ENCODE assay signal across 1 cellular context in the genomic region with DNA sequence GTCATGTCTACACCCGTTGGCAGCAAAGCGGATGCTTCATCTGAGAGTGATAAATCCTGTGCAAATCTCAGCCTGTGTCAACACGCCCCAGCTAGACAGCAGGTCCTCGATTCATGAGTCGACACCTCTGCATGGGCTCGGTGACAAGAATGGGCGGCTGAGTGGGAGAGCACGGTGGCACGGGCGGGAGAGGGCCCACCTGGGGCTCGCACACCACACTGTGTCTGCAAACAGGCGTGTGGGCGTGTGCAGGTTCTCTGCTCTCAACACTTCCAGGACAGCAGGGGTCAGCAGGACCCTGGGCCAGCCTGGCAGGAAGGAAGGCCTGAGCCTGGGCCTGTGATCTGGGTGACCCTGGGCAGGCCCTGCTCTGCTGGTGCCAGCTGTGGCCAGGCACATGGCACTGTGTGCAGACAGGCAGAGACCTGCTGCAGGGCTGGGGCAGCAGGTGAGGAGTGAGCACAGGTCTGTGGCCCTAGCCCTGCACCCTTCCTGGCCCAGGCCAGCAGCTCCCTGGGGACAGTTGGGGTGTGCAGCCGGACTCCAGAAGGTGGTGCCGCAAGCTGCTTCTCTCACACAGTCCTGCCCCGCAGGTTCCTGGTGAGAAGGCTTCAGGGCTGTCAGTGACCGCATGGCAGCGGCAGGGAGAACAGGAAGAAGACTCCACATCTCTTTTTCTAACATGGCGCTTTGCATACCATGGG.
TF ChIP-seq lines count a peak whose summit lies in the region.

No MANE protein-coding gene starts in this region.

TF ChIP-seq in HepG2, 621 proteins besides CTCF, POLR2A, EP300 and RAD21 (continued from another document):
- no peak for TF ChIP-seq KDM5A (IDR thresholded peaks at IDR 0.05; ENCODE audit: borderline replicate concordance, low read length)
- no peak for TF ChIP-seq MIER3 (CRISPR knock-in tag; IDR thresholded peaks at IDR 0.05; ENCODE audit: borderline replicate concordance)
- TF ChIP-seq YY1 (IDR thresholded peaks at IDR 0.05; ENCODE audit: insufficient read depth, insufficient replicate concordance, low read depth, low read length), result no peak
- no peak for TF ChIP-seq RBM39 (IDR thresholded peaks at IDR 0.05; ENCODE audit: low read depth, low read length, poor library complexity, severe bottlenecking)
- TF ChIP-seq HDAC1 (CRISPR knock-in tag; IDR thresholded peaks at IDR 0.05), result no peak
- no peak for TF ChIP-seq SOX6 (IDR thresholded peaks at IDR 0.05)
- no peak for TF ChIP-seq SOX6 (CRISPR knock-in tag; IDR thresholded peaks at IDR 0.05)
- TF ChIP-seq, protein P1, sequence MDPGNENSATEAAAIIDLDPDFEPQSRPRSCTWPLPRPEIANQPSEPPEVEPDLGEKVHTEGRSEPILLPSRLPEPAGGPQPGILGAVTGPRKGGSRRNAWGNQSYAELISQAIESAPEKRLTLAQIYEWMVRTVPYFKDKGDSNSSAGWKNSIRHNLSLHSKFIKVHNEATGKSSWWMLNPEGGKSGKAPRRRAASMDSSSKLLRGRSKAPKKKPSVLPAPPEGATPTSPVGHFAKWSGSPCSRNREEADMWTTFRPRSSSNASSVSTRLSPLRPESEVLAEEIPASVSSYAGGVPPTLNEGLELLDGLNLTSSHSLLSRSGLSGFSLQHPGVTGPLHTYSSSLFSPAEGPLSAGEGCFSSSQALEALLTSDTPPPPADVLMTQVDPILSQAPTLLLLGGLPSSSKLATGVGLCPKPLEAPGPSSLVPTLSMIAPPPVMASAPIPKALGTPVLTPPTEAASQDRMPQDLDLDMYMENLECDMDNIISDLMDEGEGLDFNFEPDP (CRISPR knock-in tag; conservative IDR thresholded peaks at IDR 0.05), result no peak
- TF ChIP-seq SNAI1 (CRISPR knock-in tag; IDR thresholded peaks at IDR 0.05; ENCODE audit: borderline replicate concordance), result no peak
- TF ChIP-seq KLF12 (CRISPR knock-in tag; IDR thresholded peaks at IDR 0.05; ENCODE audit: borderline replicate concordance), result no peak
- TF ChIP-seq ZSCAN20 (CRISPR knock-in tag; IDR thresholded peaks at IDR 0.05; ENCODE audit: borderline replicate concordance), result no peak
- TF ChIP-seq ZNF138 (CRISPR knock-in tag; IDR thresholded peaks at IDR 0.05; ENCODE audit: low read depth), result no peak
TF ChIP-seq in HepG2: peak in this region for 0.
